ENCODE assay signal across 8 cellular contexts in genomic region chr3:183428140-183429023, GRCh38.
A peak's percentile ranks its signal among the peaks of the same experiment; 100 is the strongest.
DNase-seq lines count a peak whose midpoint lies in the region; ATAC-seq lines count a peak whose summit lies in the region.

MCF2L2 (minus strand) TSS chr3:183428619; CDS start chr3:183427977, 642 bp downstream.

- H3K4me3 Mint-ChIP-seq in central memory CD8-positive, alpha-beta T cell, result peak within 1 kb of the TSS; percentile 88

- ATAC-seq in HG02571 (IDR thresholded peaks at IDR 0.05; ENCODE audit: unreplicated experiment), result peak; percentile 68
- peak; percentile 81 to 89 for ATAC-seq in activated CD4-positive, CD25-positive, alpha-beta regulatory T cell treated with anti-CD3 and anti-CD28 coated beads, Interleukin-2, amount 50 U/mL, for 24 hours
- peak; percentile 83 for ATAC-seq in central memory CD8-positive, alpha-beta T cell (replicated peaks; ENCODE audit: extremely low read depth, poor library complexity, severe bottlenecking)

- H3K9me3 Mint-ChIP-seq in central memory CD8-positive, alpha-beta T cell, result no peaks in the 10 kb centered on the region

- DNase-seq in NCI-H146 treated with DMSO at 0.1 percent for 48 hours (lab: John Stamatoyannopoulos, UW; ENCODE audit: unreplicated experiment) (peak; percentile 71), kidney glomerular epithelial cell (lab: John Stamatoyannopoulos, UW) (peak; percentile 17), NCI-H446 treated with DMSO at 0.1 percent for 48 hours (lab: John Stamatoyannopoulos, UW) (no peak)
- peak; percentile 54 to 67 for DNase-seq in central memory CD8-positive, alpha-beta T cell (ENCODE audit: low spot score in 2 of 2)
- peak; percentile 39 to 46 for DNase-seq in stimulated activated CD4-positive, alpha-beta T cell treated with anti-CD3 and anti-CD28 coated beads, Interleukin-1b, Interleukin-23, amount 100 ng/mL, for 1 hour (ENCODE audit: low read depth in 2 of 2)

- no peaks in the 10 kb centered on the region for H3K27me3 Mint-ChIP-seq in central memory CD8-positive, alpha-beta T cell

- no peaks in the 10 kb centered on the region for H3K36me3 ChIP-seq in ES-I3 (ENCODE audit: insufficient read depth, low read length)

- H3K9ac ChIP-seq in ES-I3 (ENCODE audit: low read depth, low read length), result peak within 1 kb of the TSS; percentile 97

- peaks cover 23% of the 10 kb centered on the region for H3K4me1 Mint-ChIP-seq in central memory CD8-positive, alpha-beta T cell

- peaks cover 5% of the 10 kb centered on the region for H3K36me3 Mint-ChIP-seq in central memory CD8-positive, alpha-beta T cell (ENCODE audit: insufficient read depth)

- peaks cover 4% of the 10 kb centered on the region; the same call in 1 of the 2 replicates for H3K4me1 ChIP-seq in ES-I3 (ENCODE audit: insufficient read depth, low read length)

- H3K27ac Mint-ChIP-seq in central memory CD8-positive, alpha-beta T cell (ENCODE audit: low read depth), result peak within 1 kb of the TSS; percentile 64

- no peaks in the 10 kb centered on the region for H3K9me3 ChIP-seq in ES-I3 (ENCODE audit: control insufficient read depth, insufficient read depth, low read length)
